8 cellular contexts compared by ENCODE assay signal in the genomic region with DNA sequence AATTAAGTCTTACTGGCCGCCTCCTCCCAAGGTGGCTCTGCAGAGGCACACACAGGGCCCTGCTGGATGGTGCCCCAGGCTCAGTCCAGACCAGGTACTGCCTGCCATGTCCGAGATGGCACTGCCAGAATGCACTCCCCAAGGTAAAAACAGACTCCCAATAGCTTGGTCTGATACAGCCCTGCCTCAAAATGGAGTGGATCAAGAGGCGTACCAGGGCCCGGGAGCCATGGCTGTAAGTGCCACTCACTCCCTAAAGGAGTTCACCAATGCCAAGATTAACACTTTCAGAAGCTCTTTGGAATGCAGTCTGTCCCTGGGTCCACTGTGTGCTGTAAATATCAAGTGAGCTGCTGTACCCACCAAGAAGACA. TPM values are rescaled to one million over a fixed set of nuclear protein-coding genes. Genes with fewer than 3 reads are reported as not detected.
A peak's percentile ranks its signal among the peaks of the same experiment; 100 is the strongest.
DNase-seq lines count a peak whose midpoint lies in the region; ATAC-seq and TF ChIP-seq lines count a peak whose summit lies in the region.

No MANE protein-coding gene starts in this region.

- DNase-seq in Calu3: no peak
- no peak for DNase-seq in SJSA1 (ENCODE audit: low read depth in 1 of 2, low spot score in 2 of 2)
- DNase-seq in fibroblast of lung (ENCODE audit: low read depth in 2 of 2): no peak
- no peak for DNase-seq in prostate gland (ENCODE audit: low spot score)
- no peak for DNase-seq in NK-92 (lab: John Stamatoyannopoulos, UW; ENCODE audit: unreplicated experiment)
- DNase-seq in GM20000 (ENCODE audit: low spot score): no peak

- H3K79me2 ChIP-seq in fibroblast of lung (ENCODE audit: control insufficient read depth, insufficient read depth, low read length): no peaks in the 10 kb centered on the region

- peak overlapping the region; percentile 99 for H2AFZ ChIP-seq in fibroblast of lung (ENCODE audit: low read length)

- H3K36me3 ChIP-seq in SJSA1 (0 out of 2 replicates have a peak, but pooled peaks cover 3% of the 10 kb centered on the region), fibroblast of lung (ENCODE audit: control insufficient read depth, insufficient read depth, low read length) (no peaks in the 10 kb centered on the region), prostate gland (no peaks in the 10 kb centered on the region)

- TF ChIP-seq POLR2A in prostate gland (IDR thresholded peaks at IDR 0.05): no peak

- ATAC-seq in GM18868 (IDR thresholded peaks at IDR 0.05; ENCODE audit: unreplicated experiment): no peak
- no peak for ATAC-seq in GM21576 (IDR thresholded peaks at IDR 0.05; ENCODE audit: unreplicated experiment)

- intact Hi-C loops in Calu3 (cut with micrococcal nuclease; ENCODE audit: unreplicated experiment) (no loop called here), prostate gland (cut with DNase I) (loop anchor here (2.0 kb wide), 1 partner anchor 32 kb away; no protein-coding TSS in a partner anchor)

- H3K4me1 Mint-ChIP-seq in Calu3 (ENCODE audit: low read depth, unreplicated experiment): peaks cover 38% of the 10 kb centered on the region

- H3K9me3 ChIP-seq in SJSA1 (replicated peaks) (no peaks in the 10 kb centered on the region), fibroblast of lung (ENCODE audit: control insufficient read depth, insufficient read depth, low read depth, low read length) (no peaks in the 10 kb centered on the region), prostate gland (no peaks in the 10 kb centered on the region)

- peak overlapping the region; percentile 93 for H3K4me2 ChIP-seq in fibroblast of lung (ENCODE audit: extremely low read depth, insufficient read depth, low read length)

- H3K4me3 ChIP-seq in SJSA1: peak overlapping the region; percentile 52
- H3K4me3 ChIP-seq in fibroblast of lung (replicated peaks in 1 of 4; ENCODE audit: control extremely low read depth in 1 of 4, insufficient read depth in 1 of 4, low read depth in 3 of 4, low read length in 4 of 4): peak overlapping the region; percentile 33 to 67 (median 50)
- H3K4me3 ChIP-seq in prostate gland: peak overlapping the region in 1 of 2 donors; percentile 44

- no TSS peak for BruUV-seq in Calu3 (replicated peaks; lab: Mats Ljungman, UMichigan)

- WGBS in prostate gland: 54% methylated on average over 4 of the region's 4 CpGs

- peaks cover 49% of the 10 kb centered on the region for H3K36me3 Mint-ChIP-seq in Calu3 (ENCODE audit: insufficient read depth, unreplicated experiment)

- peak overlapping the region; percentile 50 for H3K9ac ChIP-seq in fibroblast of lung (ENCODE audit: insufficient read depth, low read length)

- peaks cover 2% of the 10 kb centered on the region for H3K9me3 Mint-ChIP-seq in Calu3 (ENCODE audit: low read depth, unreplicated experiment)

- TF ChIP-seq CTCF in Calu3 (IDR thresholded peaks at IDR 0.05; ENCODE audit: unreplicated experiment) (no peak), fibroblast of lung (conservative IDR thresholded peaks at IDR 0.05 in 1 of 2, IDR thresholded peaks at IDR 0.05 in 1 of 2; ENCODE audit: low read depth in 1 of 2, low read length in 2 of 2) (no peak), prostate gland (IDR thresholded peaks at IDR 0.05) (no peak), GM20000 (IDR thresholded peaks at IDR 0.05; ENCODE audit: extremely low read depth, missing control alignments) (no peak)

- H3K27me3 ChIP-seq in SJSA1 (replicated peaks) (no peaks in the 10 kb centered on the region), fibroblast of lung (ENCODE audit: control insufficient read depth, insufficient read depth, low read length) (no peaks in the 10 kb centered on the region), prostate gland (replicated peaks; ENCODE audit: insufficient read depth) (no peaks in the 10 kb centered on the region)

- no peaks in the 10 kb centered on the region for H4K20me1 ChIP-seq in fibroblast of lung (ENCODE audit: control insufficient read depth, extremely low read depth, insufficient read depth, low read length)

- CTCF ChIA-PET in Calu3 (lab: Charles Lee): interaction anchor here (1.0 to 7.5 kb wide), 7 partner anchors 21 to 436 kb away, joined by 3 to 158 read pairs (median 16); no protein-coding TSS in a partner anchor

- H3K4me1 ChIP-seq in SJSA1 (replicated peaks) (peaks cover 42% of the 10 kb centered on the region), fibroblast of lung (ENCODE audit: control insufficient read depth, extremely low read depth, insufficient read depth, low read length) (peaks cover 16% of the 10 kb centered on the region), prostate gland (replicated peaks) (peaks cover 10% of the 10 kb centered on the region)

- H3K27ac Mint-ChIP-seq in Calu3 (ENCODE audit: unreplicated experiment): peak overlapping the region; percentile 44

- peak overlapping the region; percentile 69 for H3K4me3 Mint-ChIP-seq in Calu3 (ENCODE audit: low read depth, unreplicated experiment)

- no peak overlapping the region for H3K27ac ChIP-seq in SJSA1
- H3K27ac ChIP-seq in fibroblast of lung (ENCODE audit: insufficient read depth, low read length): peak overlapping the region; percentile 27
- H3K27ac ChIP-seq in prostate gland: peak overlapping the region; percentile 82 to 88

- no peaks in the 10 kb centered on the region for H3K27me3 Mint-ChIP-seq in Calu3 (ENCODE audit: unreplicated experiment)

RNA-seq across cellular contexts. Expression of a gene that starts 0.6 kb away (rescaled TPM):
- total RNA-seq in Calu3 (2022): 89.9 and 123 TPM in 2 replicates
- 13.4 and 43.5 TPM in 2 replicates for total RNA-seq in SJSA1 (2014; rRNA removed; shearing (Covaris generic))
- total RNA-seq in fibroblast of lung: 50.3 and 133 TPM in 2 replicates
- 11.7 and 17.5 TPM in 2 replicates for polyA plus RNA-seq in fibroblast of lung
- 34.5 and 50.8 TPM in 2 replicates for polyA plus RNA-seq in fibroblast of lung (2012)
- 70.6 and 134 TPM in 2 replicates for polyA minus RNA-seq in fibroblast of lung (ENCODE audit: low replicate concordance)
- total RNA-seq in prostate gland: 10 to 100 TPM; 34.6 to 80.5 TPM
